Comparison of ENCODE assay signal across 20 cellular contexts in the genomic region with DNA sequence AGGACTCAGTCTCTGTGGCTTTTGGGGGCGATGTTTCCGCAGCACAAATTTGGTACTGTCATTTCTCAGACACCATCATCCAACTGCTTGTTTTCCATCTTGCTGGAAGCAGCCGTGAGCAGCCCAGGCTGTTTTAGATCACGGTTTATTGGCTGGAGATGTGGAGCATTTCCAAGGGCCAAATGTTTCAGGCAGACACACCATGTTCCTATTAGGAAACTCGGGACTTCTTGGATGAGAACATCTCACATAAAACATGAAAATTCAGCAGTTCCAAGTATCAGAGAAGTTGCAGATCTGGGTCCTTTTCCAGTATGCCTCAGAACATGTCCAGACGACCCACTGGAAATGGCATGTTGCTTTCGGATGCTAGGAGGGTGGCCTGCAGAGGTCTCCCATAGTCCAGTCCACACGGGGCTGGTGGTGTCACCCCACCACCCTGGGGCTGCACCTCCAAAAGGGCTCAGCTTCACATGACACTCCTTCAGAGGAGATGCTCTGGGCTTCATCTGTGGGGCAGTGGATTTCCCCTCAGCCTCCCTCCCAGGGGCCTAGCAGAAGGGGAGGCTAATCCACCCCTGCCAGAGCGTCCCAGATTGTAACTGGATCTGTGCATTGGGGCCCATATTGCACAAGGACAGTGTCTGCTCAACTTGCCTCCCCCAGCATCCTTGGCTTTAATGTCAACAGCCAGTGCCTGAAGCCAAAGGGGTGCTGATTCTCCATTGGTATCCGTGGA.
DNase-seq lines count a peak whose midpoint lies in the region; ATAC-seq and TF ChIP-seq lines count a peak whose summit lies in the region.
"Had no signal": no experiment of that assay in that cellular context is flagged by ENCODE, and none has a peak within 500 bp of the region (broad histone marks: within the 10 kb centered on the region; RNA-seq: fewer than 3 reads in every experiment).

No MANE protein-coding gene starts in this region.

- intact Hi-C loops in right cardiac atrium (cut with DNase I), result no loop called here

- H3K4me2 ChIP-seq in parathyroid adenoma (ENCODE audit: low read length) (no peak overlapping the region), neural progenitor cell (no peak overlapping the region)

- H3K27me3 ChIP-seq in right cardiac atrium (ENCODE audit: control insufficient read depth, insufficient read depth) (no peaks in the 10 kb centered on the region), parathyroid adenoma (ENCODE audit: control insufficient read depth, insufficient read depth, low read length) (no peaks in the 10 kb centered on the region), tibial nerve (no peaks in the 10 kb centered on the region), neural progenitor cell (no peaks in the 10 kb centered on the region)

- H4K20me1 ChIP-seq in neural progenitor cell (ENCODE audit: low read depth), result no peaks in the 10 kb centered on the region

- 63% methylated on average over 10 of the region's 10 CpGs for WGBS in right cardiac atrium
- 67 to 69% methylated on average over 10 of the region's 10 CpGs for WGBS in tibial nerve, 2 donors

- H3K4me1 Mint-ChIP-seq in neural progenitor cell, result no peaks in the 10 kb centered on the region
- H3K4me1 Mint-ChIP-seq: brain had no signal

- H3K27ac ChIP-seq in right cardiac atrium (ENCODE audit: low read length), result no peak overlapping the region
- no peak overlapping the region for H3K27ac ChIP-seq in parathyroid adenoma
- peak overlapping the region in 3 of 4 donors; percentile 32 to 64 (median 57) for H3K27ac ChIP-seq in tibial nerve
- H3K27ac ChIP-seq in neural progenitor cell, result no peak overlapping the region

- DNase-seq in ecto neural progenitor cell (ENCODE audit: low spot score) (peak; percentile 33), right cardiac atrium (peak in 2 of 3 donors; percentile 42 to 77), tibial nerve (ENCODE audit: low spot score in 2 of 2) (peak in 1 of 2 donors; percentile 55), GOT3 (lab: John Stamatoyannopoulos, UW) (no peak), neural progenitor cell (ENCODE audit: low spot score) (no peak)
- DNase-seq: activated CD4-positive, CD25-positive, alpha-beta regulatory T cell treated with anti-CD3 and anti-CD28 coated beads, Interleukin-2, amount 50 U/mL, for 72 hours; DND-41; foreskin fibroblast; HFFc6; KG1; MV-4-11; NCI-H1930; stimulated activated CD8-positive, alpha-beta memory T cell treated with anti-CD3 and anti-CD28 coated beads, Interleukin-4, amount 100 ng/mL, for 48 hours; T1000 had no signal

- peak overlapping the region; percentile 27 for H2AFZ ChIP-seq in parathyroid adenoma
- no peak overlapping the region for H2AFZ ChIP-seq in neural progenitor cell (replicated peaks)

- peaks cover 6% of the 10 kb centered on the region for H3K9me3 Mint-ChIP-seq in neural progenitor cell

- TF ChIP-seq EP300 in tibial nerve (IDR thresholded peaks at IDR 0.05), result peak in 1 of 2 donors; percentile 64

- no peaks in the 10 kb centered on the region for H3K36me3 ChIP-seq in parathyroid adenoma (ENCODE audit: control insufficient read depth, insufficient read depth, low read length)
- no peaks in the 10 kb centered on the region for H3K36me3 ChIP-seq in tibial nerve
- H3K36me3 ChIP-seq in neural progenitor cell, result no peaks in the 10 kb centered on the region

- H3K4me3 ChIP-seq in right cardiac atrium (ENCODE audit: low read length) (no peak overlapping the region), parathyroid adenoma (ENCODE audit: low read depth, low read length) (no peak overlapping the region), tibial nerve (no peak overlapping the region), neural progenitor cell (no peak overlapping the region)

- H3K4me3 Mint-ChIP-seq in neural progenitor cell, result no peak overlapping the region
- H3K4me3 Mint-ChIP-seq: activated naive CD8-positive, alpha-beta T cell; activated T-helper 1 cell treated with anti-CD3 and anti-CD28 coated beads, Interleukin-12 subunit alpha, Interleukin-12 subunit beta, Interleukin-2, Interleukin-4 antibody, amounts not matched to agents 30 ng/mL and 10 ng/mL and 1 ng/mL, durations not matched to agents 14 hours and 24 hours and 36 hours; brain; HFFc6 had no signal

- H3K27ac Mint-ChIP-seq in neural progenitor cell, result no peak overlapping the region
- H3K27ac Mint-ChIP-seq: activated naive CD8-positive, alpha-beta T cell; activated T-helper 1 cell treated with anti-CD3 and anti-CD28 coated beads, Interleukin-12 subunit alpha, Interleukin-12 subunit beta, Interleukin-2, Interleukin-4 antibody, amounts not matched to agents 30 ng/mL and 10 ng/mL and 1 ng/mL, durations not matched to agents 14 hours and 24 hours and 36 hours; brain; HFFc6 had no signal

- ATAC-seq in right cardiac atrium, result peak; percentile 54 to 83
- ATAC-seq in GM21737 (IDR thresholded peaks at IDR 0.05; ENCODE audit: unreplicated experiment), result no peak
- ATAC-seq in GM19395 (IDR thresholded peaks at IDR 0.05; ENCODE audit: unreplicated experiment), result no peak

- H3K79me2 ChIP-seq in parathyroid adenoma (no peaks in the 10 kb centered on the region), neural progenitor cell (ENCODE audit: low read depth) (no peaks in the 10 kb centered on the region)

- H3K9ac ChIP-seq in parathyroid adenoma, result no peak overlapping the region
- H3K9ac ChIP-seq in neural progenitor cell, result no peak overlapping the region

- TF ChIP-seq CTCF in parathyroid adenoma (IDR thresholded peaks at IDR 0.05) (no peak), tibial nerve (IDR thresholded peaks at IDR 0.05) (no peak), neural progenitor cell (IDR thresholded peaks at IDR 0.05) (no peak)

- H3F3A ChIP-seq in neural progenitor cell (ENCODE audit: low read depth), result no peaks in the 10 kb centered on the region

- peaks cover 6% of the 10 kb centered on the region for H3K27me3 Mint-ChIP-seq in neural progenitor cell (ENCODE audit: insufficient read depth, low read depth)

- no peak for TF ChIP-seq POLR2A in tibial nerve (IDR thresholded peaks at IDR 0.05)

- no peaks in the 10 kb centered on the region for H3K9me3 ChIP-seq in right cardiac atrium (ENCODE audit: control insufficient read depth, low read length)
- no peaks in the 10 kb centered on the region for H3K9me3 ChIP-seq in parathyroid adenoma (ENCODE audit: control insufficient read depth, low read length)
- no peaks in the 10 kb centered on the region for H3K9me3 ChIP-seq in tibial nerve
- H3K9me3 ChIP-seq in neural progenitor cell (ENCODE audit: low read depth), result no peaks in the 10 kb centered on the region

- H3K36me3 Mint-ChIP-seq in neural progenitor cell, result no peaks in the 10 kb centered on the region
- H3K36me3 Mint-ChIP-seq: activated naive CD8-positive, alpha-beta T cell; brain had no signal

- peaks cover 2% of the 10 kb centered on the region for H3K4me1 ChIP-seq in right cardiac atrium (ENCODE audit: control insufficient read depth, insufficient read depth, low read length)
- H3K4me1 ChIP-seq in parathyroid adenoma, result peaks cover 14% of the 10 kb centered on the region
- peaks cover 0 to 3% (median 0%) of the 10 kb centered on the region in 4 donors for H3K4me1 ChIP-seq in tibial nerve
- H3K4me1 ChIP-seq in neural progenitor cell, result no peaks in the 10 kb centered on the region

Comparison
In these comparisons a context has a peak if more than half of its experiments do, and no peak if none do; other contexts are left out.
1. DNase-seq: peak in ecto neural progenitor cell (single experiment) and right cardiac atrium (2 of 3); none in GOT3 (single experiment) and neural progenitor cell (single experiment).
2. ATAC-seq: peak in right cardiac atrium (2 of 2); none in GM21737 (single experiment) and GM19395 (single experiment).
3. H3K27ac ChIP-seq: peak in tibial nerve (3 of 4); none in right cardiac atrium (single experiment), parathyroid adenoma (single experiment) and neural progenitor cell (single experiment).